6 cellular contexts compared by ENCODE assay signal in genomic region chr22:19792383-19792896, GRCh38. TPM values are rescaled to one million over a fixed set of nuclear protein-coding genes. Genes with fewer than 3 reads are reported as not detected.
"Had no signal": no experiment of that assay in that cellular context is flagged by ENCODE, and none has a peak within 500 bp of the region (broad histone marks: within the 10 kb centered on the region; RNA-seq: fewer than 3 reads in every experiment).

No MANE protein-coding gene starts in this region.

RNA-seq across cellular contexts. Expression of gene TBX1, which starts 31.9 kb away (rescaled TPM):
- total RNA-seq: activated naive CD4-positive, alpha-beta T cell treated with anti-CD3 and anti-CD28 coated beads for 36 hours; activated naive CD4-positive, alpha-beta T cell treated with anti-CD3 and anti-CD28 coated beads, Interleukin-2, amount 50 U/mL, for 72 hours; activated naive CD8-positive, alpha-beta T cell treated with anti-CD3 and anti-CD28 coated beads for 36 hours; activated T-cell treated with anti-CD3 and anti-CD28 coated beads, Interleukin-2, amount 50 U/mL, for 4 hours; activated T-helper 17 cell treated with anti-CD3 and anti-CD28 coated beads, Interleukin-2, amount 50 U/mL, for 72 hours; ascending aorta had no signal
